In genomic region chr17:47850692-47851573, GRCh38 we compare ENCODE assay signal across 1 cellular context.
TF ChIP-seq lines count a peak whose summit lies in the region.

Gene SP6 (minus strand): TSS chr17:47851163. CDS start chr17:47848429, 2,734 bp downstream.

TF ChIP-seq in HepG2, 621 proteins besides CTCF, POLR2A, EP300 and RAD21 (continued from another document and continues in another):
- TF ChIP-seq ZNF687 (CRISPR knock-in tag; IDR thresholded peaks at IDR 0.05): peak; percentile 90
- no peak for TF ChIP-seq ATF5 (CRISPR knock-in tag; IDR thresholded peaks at IDR 0.05; ENCODE audit: low read depth)
- TF ChIP-seq GTF3A (CRISPR knock-in tag; conservative IDR thresholded peaks at IDR 0.05): peak; percentile 51
- TF ChIP-seq MBD4 (IDR thresholded peaks at IDR 0.05; ENCODE audit: borderline replicate concordance, low read length): no peak
- TF ChIP-seq FOXM1 (CRISPR knock-in tag; IDR thresholded peaks at IDR 0.05): no peak
- no peak for TF ChIP-seq DNMT3B (CRISPR knock-in tag; conservative IDR thresholded peaks at IDR 0.05)
- no peak for TF ChIP-seq ZFP41 (CRISPR knock-in tag; IDR thresholded peaks at IDR 0.05; ENCODE audit: borderline replicate concordance)
- no peak for TF ChIP-seq RBAK (CRISPR knock-in tag; IDR thresholded peaks at IDR 0.05)
- no peak for TF ChIP-seq ESRRA (CRISPR knock-in tag; IDR thresholded peaks at IDR 0.05; ENCODE audit: low read depth)
- TF ChIP-seq ZNF281 (CRISPR knock-in tag; IDR thresholded peaks at IDR 0.05; ENCODE audit: borderline replicate concordance): no peak; the same call in 1 of the 2 replicates
- TF ChIP-seq ZNF280D (CRISPR knock-in tag; IDR thresholded peaks at IDR 0.05): peak; percentile 42; the same call in 1 of the 2 replicates
- TF ChIP-seq MAF1 (CRISPR knock-in tag; IDR thresholded peaks at IDR 0.05; ENCODE audit: borderline replicate concordance): no peak
- peak; percentile 79; the same call in 1 of the 2 replicates for TF ChIP-seq ZNF850 (CRISPR knock-in tag; conservative IDR thresholded peaks at IDR 0.05)
- no peak for TF ChIP-seq NR2F2 (IDR thresholded peaks at IDR 0.05; ENCODE audit: borderline replicate concordance, low read depth)
- no peak for TF ChIP-seq SIN3B (IDR thresholded peaks at IDR 0.05; ENCODE audit: low read length)
- no peak for TF ChIP-seq ZNF143 (CRISPR knock-in tag; IDR thresholded peaks at IDR 0.05)
- TF ChIP-seq SETDB1 (CRISPR knock-in tag; IDR thresholded peaks at IDR 0.05; ENCODE audit: borderline replicate concordance): no peak
- peak; percentile 45; the same call in 1 of the 2 replicates for TF ChIP-seq FOXC1 (CRISPR knock-in tag; IDR thresholded peaks at IDR 0.05; ENCODE audit: borderline replicate concordance)
- TF ChIP-seq KLF11 (CRISPR knock-in tag; IDR thresholded peaks at IDR 0.05): no peak
- TF ChIP-seq FUBP1 (CRISPR knock-in tag; IDR thresholded peaks at IDR 0.05; ENCODE audit: borderline replicate concordance): no peak
- TF ChIP-seq MED1 (CRISPR knock-in tag; IDR thresholded peaks at IDR 0.05): 0 out of 2 replicates have a peak, but pooled peaks have one; percentile 17
- peak; percentile 58; the same call in 1 of the 2 replicates for TF ChIP-seq RXRA (CRISPR knock-in tag; IDR thresholded peaks at IDR 0.05)
- TF ChIP-seq ARNT (IDR thresholded peaks at IDR 0.05): no peak
- TF ChIP-seq CREB3 (CRISPR knock-in tag; IDR thresholded peaks at IDR 0.05): no peak
- peak; percentile 69; the same call in 1 of the 2 replicates for TF ChIP-seq ZNF547 (CRISPR knock-in tag; IDR thresholded peaks at IDR 0.05)
- peak; percentile 47 for TF ChIP-seq JARID2 (CRISPR knock-in tag; IDR thresholded peaks at IDR 0.05; ENCODE audit: insufficient replicate concordance)
- peak; percentile 44; the same call in 1 of the 2 replicates for TF ChIP-seq POLR2G (IDR thresholded peaks at IDR 0.05; ENCODE audit: low read depth, low read length)
- peak; percentile 61 for TF ChIP-seq ZBTB38 (CRISPR knock-in tag; IDR thresholded peaks at IDR 0.05)
- no peak; the same call in 1 of the 2 replicates for TF ChIP-seq ARHGAP35 (CRISPR knock-in tag; IDR thresholded peaks at IDR 0.05; ENCODE audit: borderline replicate concordance)
- TF ChIP-seq ZNF747 (CRISPR knock-in tag; IDR thresholded peaks at IDR 0.05; ENCODE audit: borderline replicate concordance): 0 out of 2 replicates have a peak, but pooled peaks have one; percentile 48
- TF ChIP-seq ZBTB33 (CRISPR knock-in tag; IDR thresholded peaks at IDR 0.05): peak; percentile 29; the same call in 1 of the 2 replicates
- peak; percentile 86 for TF ChIP-seq ATF7-NPFF (CRISPR knock-in tag; IDR thresholded peaks at IDR 0.05; ENCODE audit: low read depth)
- TF ChIP-seq ZKSCAN8 (CRISPR knock-in tag; IDR thresholded peaks at IDR 0.05; ENCODE audit: borderline replicate concordance): peak; percentile 47; the same call in 1 of the 2 replicates
- peak; percentile 70; the same call in 1 of the 2 replicates for TF ChIP-seq HOXA3 (CRISPR knock-in tag; IDR thresholded peaks at IDR 0.05)
- TF ChIP-seq ATF6 (CRISPR knock-in tag; conservative IDR thresholded peaks at IDR 0.05): no peak
- no peak for TF ChIP-seq SMYD3 (CRISPR knock-in tag; IDR thresholded peaks at IDR 0.05)
- peak; percentile 78 for TF ChIP-seq KAT8 (CRISPR knock-in tag; IDR thresholded peaks at IDR 0.05)
- peak; percentile 46 for TF ChIP-seq FOXP4 (CRISPR knock-in tag; IDR thresholded peaks at IDR 0.05)
- no peak for TF ChIP-seq ZMAT5 (CRISPR knock-in tag; IDR thresholded peaks at IDR 0.05; ENCODE audit: borderline replicate concordance, low read depth)
- TF ChIP-seq RAD51 (IDR thresholded peaks at IDR 0.05; ENCODE audit: borderline replicate concordance): no peak
